ENCODE assay signal across 29 cellular contexts in the genomic region with DNA sequence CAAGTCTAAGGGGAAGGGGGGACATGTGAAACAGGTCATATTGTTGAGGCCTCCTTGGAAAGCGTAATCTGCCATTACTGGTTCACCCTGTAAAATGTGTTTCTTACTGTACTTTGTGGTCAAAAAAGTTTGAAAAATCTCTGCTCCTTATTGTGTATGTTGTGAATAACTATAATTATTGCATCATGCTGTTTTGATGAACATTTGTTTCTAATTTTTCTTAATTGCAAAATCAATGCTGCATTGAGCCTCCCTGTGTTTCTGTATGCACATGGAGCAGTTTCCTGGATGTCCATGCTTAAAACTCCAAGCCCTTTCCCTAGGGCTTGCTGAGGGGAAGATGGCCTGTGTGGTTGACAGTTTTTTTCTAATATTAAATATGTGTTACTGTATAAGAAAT.
"Had no signal": no experiment of that assay in that cellular context is flagged by ENCODE, and none has a peak within 500 bp of the region (broad histone marks: within the 10 kb centered on the region; RNA-seq: fewer than 3 reads in every experiment).

No MANE protein-coding gene starts in this region.

- ATAC-seq: activated CD4-positive, alpha-beta T cell treated with anti-CD3 and anti-CD28 coated beads for 36 hours; activated CD8-positive, alpha-beta memory T cell treated with anti-CD3 and anti-CD28 coated beads, Interleukin-2, amount 10 ng/mL, durations not matched to agents 7 days and 5 days; activated CD8-positive, alpha-beta T cell treated with anti-CD3 and anti-CD28 coated beads, Interleukin-2, amount 10 ng/mL, durations not matched to agents 7 days and 5 days; activated naive CD4-positive, alpha-beta T cell treated with anti-CD3 and anti-CD28 coated beads, Interleukin-2, amount 50 U/mL, for 72 hours; esophagus mucosa had no signal

- H3K4me1 Mint-ChIP-seq: activated CD4-positive, alpha-beta T cell treated with anti-CD3 and anti-CD28 coated beads for 36 hours; activated CD4-positive, alpha-beta T cell treated with anti-CD3 and anti-CD28 coated beads, Interleukin-2, amount 10 ng/mL, durations not matched to agents 24 days and 14 days; activated CD8-positive, alpha-beta memory T cell treated with anti-CD3 and anti-CD28 coated beads, Interleukin-2, amount 10 ng/mL, durations not matched to agents 7 days and 5 days; activated naive CD4-positive, alpha-beta T cell treated with anti-CD3 and anti-CD28 coated beads, Interleukin-2, amount 10 ng/mL, durations not matched to agents 7 days and 5 days; activated naive CD8-positive, alpha-beta T cell treated with anti-CD3 and anti-CD28 coated beads, Interleukin-2, amount 10 ng/mL, durations not matched to agents 7 days and 5 days; central memory CD8-positive, alpha-beta T cell; endodermal cell had no signal

- H3K4me3 ChIP-seq: coronary artery, dorsolateral prefrontal cortex had no signal

- H3K27ac Mint-ChIP-seq: activated CD4-positive, alpha-beta memory T cell treated with anti-CD3 and anti-CD28 coated beads for 36 hours; activated CD4-positive, alpha-beta T cell treated with anti-CD3 and anti-CD28 coated beads for 36 hours; activated CD4-positive, alpha-beta T cell treated with anti-CD3 and anti-CD28 coated beads, Interleukin-2, amount 10 ng/mL, durations not matched to agents 24 days and 14 days; activated CD8-positive, alpha-beta memory T cell treated with anti-CD3 and anti-CD28 coated beads, Interleukin-2, amount 10 ng/mL, durations not matched to agents 7 days and 5 days; activated CD8-positive, alpha-beta T cell treated with anti-CD3 and anti-CD28 coated beads, Interleukin-2, amount 10 ng/mL, durations not matched to agents 7 days and 5 days; activated naive CD4-positive, alpha-beta T cell treated with anti-CD3 and anti-CD28 coated beads, Interleukin-2, amount 10 ng/mL, durations not matched to agents 7 days and 5 days; activated naive CD4-positive, alpha-beta T cell treated with anti-CD3 and anti-CD28 coated beads, Interleukin-2, amount 50 U/mL, for 72 hours; activated naive CD8-positive, alpha-beta T cell treated with anti-CD3 and anti-CD28 coated beads, Interleukin-2, amount 10 ng/mL, durations not matched to agents 7 days and 5 days; dendritic cell treated with granulocyte-macrophage colony-stimulating factor and Interleukin-4, amounts not matched to agents 40 ng/mL and 50 ng/mL, for 4 days; endodermal cell had no signal

- H3K36me3 ChIP-seq: brain microvascular endothelial cell had no signal

- H3K27me3 ChIP-seq: brain microvascular endothelial cell, dorsolateral prefrontal cortex had no signal

- H3K27me3 Mint-ChIP-seq: activated CD4-positive, alpha-beta memory T cell treated with anti-CD3 and anti-CD28 coated beads for 36 hours; activated CD4-positive, alpha-beta T cell treated with anti-CD3 and anti-CD28 coated beads for 36 hours; activated CD4-positive, alpha-beta T cell treated with anti-CD3 and anti-CD28 coated beads, Interleukin-2, amount 10 ng/mL, durations not matched to agents 24 days and 14 days; activated CD8-positive, alpha-beta memory T cell treated with anti-CD3 and anti-CD28 coated beads, Interleukin-2, amount 10 ng/mL, durations not matched to agents 7 days and 5 days; activated naive CD4-positive, alpha-beta T cell treated with anti-CD3 and anti-CD28 coated beads, Interleukin-2, amount 10 ng/mL, durations not matched to agents 7 days and 5 days; activated naive CD8-positive, alpha-beta T cell treated with anti-CD3 and anti-CD28 coated beads, Interleukin-2, amount 10 ng/mL, durations not matched to agents 7 days and 5 days; central memory CD8-positive, alpha-beta T cell; dendritic cell treated with granulocyte-macrophage colony-stimulating factor and Interleukin-4, amounts not matched to agents 40 ng/mL and 50 ng/mL, for 4 days had no signal

- H3K4me3 Mint-ChIP-seq: activated CD4-positive, alpha-beta memory T cell treated with anti-CD3 and anti-CD28 coated beads for 36 hours; activated CD4-positive, alpha-beta T cell treated with anti-CD3 and anti-CD28 coated beads for 36 hours; activated CD4-positive, alpha-beta T cell treated with anti-CD3 and anti-CD28 coated beads, Interleukin-2, amount 10 ng/mL, durations not matched to agents 24 days and 14 days; activated CD8-positive, alpha-beta memory T cell treated with anti-CD3 and anti-CD28 coated beads, Interleukin-2, amount 10 ng/mL, durations not matched to agents 7 days and 5 days; activated CD8-positive, alpha-beta T cell treated with anti-CD3 and anti-CD28 coated beads, Interleukin-2, amount 10 ng/mL, durations not matched to agents 7 days and 5 days; activated naive CD4-positive, alpha-beta T cell treated with anti-CD3 and anti-CD28 coated beads, Interleukin-2, amount 10 ng/mL, durations not matched to agents 7 days and 5 days; activated naive CD8-positive, alpha-beta T cell treated with anti-CD3 and anti-CD28 coated beads, Interleukin-2, amount 10 ng/mL, durations not matched to agents 7 days and 5 days; central memory CD8-positive, alpha-beta T cell; dendritic cell treated with granulocyte-macrophage colony-stimulating factor and Interleukin-4, amounts not matched to agents 40 ng/mL and 50 ng/mL, for 4 days; endodermal cell had no signal

- DNase-seq: activated CD4-positive, alpha-beta memory T cell treated with anti-CD3 and anti-CD28 coated beads for 36 hours; activated CD4-positive, alpha-beta T cell treated with anti-CD3 and anti-CD28 coated beads for 36 hours; activated CD4-positive, alpha-beta T cell treated with anti-CD3 and anti-CD28 coated beads, Interleukin-2, amount 10 ng/mL, durations not matched to agents 24 days and 14 days; activated CD4-positive, CD25-positive, alpha-beta regulatory T cell; activated CD4-positive, CD25-positive, alpha-beta regulatory T cell treated with anti-CD3 and anti-CD28 coated beads, Interleukin-2, amount 50 U/mL, for 72 hours; activated CD8-positive, alpha-beta memory T cell treated with anti-CD3 and anti-CD28 coated beads, Interleukin-2, amount 10 ng/mL, durations not matched to agents 7 days and 5 days; activated CD8-positive, alpha-beta memory T cell treated with anti-CD3 and anti-CD28 coated beads, Interleukin-2, amount 50 U/mL, for 4 hours; activated CD8-positive, alpha-beta T cell treated with anti-CD3 and anti-CD28 coated beads, Interleukin-2, amount 10 ng/mL, durations not matched to agents 7 days and 5 days; activated gamma-delta T cell; activated naive CD4-positive, alpha-beta T cell; activated naive CD4-positive, alpha-beta T cell treated with anti-CD3 and anti-CD28 coated beads, Interleukin-2, amount 10 ng/mL, durations not matched to agents 7 days and 5 days; activated naive CD8-positive, alpha-beta T cell treated with anti-CD3 and anti-CD28 coated beads, Interleukin-2, amount 10 ng/mL, durations not matched to agents 7 days and 5 days; activated T-cell treated with anti-CD3 and anti-CD28 coated beads, Interleukin-2, amount 50 U/mL, for 1 hour; activated T-cell treated with anti-CD3 and anti-CD28 coated beads, Interleukin-2, amount 50 U/mL, for 48 hours; amniotic stem cell; anterior cingulate cortex; brain microvascular endothelial cell; dorsolateral prefrontal cortex; effector memory CD4-positive, alpha-beta T cell; endodermal cell; foreskin fibroblast; head of caudate nucleus; T-helper 1 cell; T-helper 2 cell had no signal

- H3K27ac ChIP-seq: brain microvascular endothelial cell, coronary artery, dorsolateral prefrontal cortex had no signal
